In the genomic region with DNA sequence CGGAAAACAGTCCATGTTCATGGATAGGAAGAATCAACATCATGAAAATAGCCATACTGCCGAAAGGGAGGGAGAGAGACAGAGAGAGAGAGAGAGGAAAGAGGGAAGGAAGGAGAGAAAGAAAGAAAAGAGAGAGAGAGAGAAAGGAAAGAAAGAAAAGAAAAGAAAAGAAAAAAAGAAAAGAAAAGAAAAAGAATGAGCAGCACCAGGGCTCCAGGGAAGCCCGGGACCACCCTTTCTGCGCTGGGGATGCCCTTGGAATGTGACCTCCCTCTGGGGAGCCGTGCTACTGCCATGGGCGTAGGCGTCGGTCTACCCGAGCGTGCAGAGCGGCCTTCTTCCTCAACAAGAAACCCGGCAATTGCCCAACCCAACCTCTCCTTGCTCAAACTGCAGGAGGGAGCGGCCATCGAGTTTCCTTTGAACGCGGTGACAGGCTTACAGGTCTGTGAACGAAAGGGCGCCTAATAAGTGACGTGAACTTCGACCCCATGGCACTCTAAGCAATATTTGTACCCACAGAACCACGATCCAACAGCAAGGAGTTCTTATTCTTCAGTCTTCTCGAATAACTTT, we compare ENCODE assay signal across 9 cellular contexts. TPM values are rescaled to one million over a fixed set of nuclear protein-coding genes. Genes with fewer than 3 reads are reported as not detected.
A peak's percentile ranks its signal among the peaks of the same experiment; 100 is the strongest.
DNase-seq lines count a peak whose midpoint lies in the region; ATAC-seq, FAIRE-seq and TF ChIP-seq lines count a peak whose summit lies in the region.
"Had no signal": no experiment of that assay in that cellular context is flagged by ENCODE, and none has a peak within 500 bp of the region (broad histone marks: within the 10 kb centered on the region; RNA-seq: fewer than 3 reads in every experiment).

No MANE protein-coding gene starts in this region.

- no peaks in the 10 kb centered on the region for H3K27me3 ChIP-seq in endodermal cell (ENCODE audit: control insufficient read depth, insufficient read depth, low read length, poor library complexity, severe bottlenecking)
- H3K27me3 ChIP-seq in transverse colon = peaks cover 22% of the 10 kb centered on the region

- in situ Hi-C loops in transverse colon (cut with MboI; ENCODE audit: low pct_ligation_motif_present in 1 of 4, low pct_unique_long_range_greater_than_20kb in 1 of 4, low sequenced_read_pairs in 3 of 4) = loop anchor here in 2 of 4 donors (10.0 to 25.0 kb wide), 2 partner anchors 160 to 212 kb away; partner anchors contain the start of genes PIP4P1 (in 1 of the 2), PNP (in 1 of the 2) and TEP1 (in 1 of the 2)

- peak overlapping the region; percentile 76 for H3K4me3 Mint-ChIP-seq in endodermal cell

- H3K36me3 ChIP-seq in endodermal cell (ENCODE audit: control insufficient read depth, insufficient read depth, low read length) (no peaks in the 10 kb centered on the region), mesodermal cell (ENCODE audit: control insufficient read depth, insufficient read depth, low read length) (no peaks in the 10 kb centered on the region), transverse colon (no peaks in the 10 kb centered on the region)

- ATAC-seq in HG03571 (IDR thresholded peaks at IDR 0.05; ENCODE audit: unreplicated experiment) = no peak

- FAIRE-seq in GM12891 (lab: Jason Lieb, UNC) (peak; percentile 79), frontal cortex (lab: Jason Lieb, UNC) (no peak)

- peaks cover 29% of the 10 kb centered on the region for H3K4me1 Mint-ChIP-seq in endodermal cell

- TF ChIP-seq POLR2A in GM12891 (IDR thresholded peaks at IDR 0.05; ENCODE audit: low read depth, low read length) (no peak), transverse colon (IDR thresholded peaks at IDR 0.05) (no peak)

- no peak for TF ChIP-seq CTCF in WI38 (IDR thresholded peaks at IDR 0.05; ENCODE audit: low read depth, low read length)
- TF ChIP-seq CTCF in endodermal cell (conservative IDR thresholded peaks at IDR 0.05) = no peak
- TF ChIP-seq CTCF in transverse colon (IDR thresholded peaks at IDR 0.05) = no peak

- no peaks in the 10 kb centered on the region for H3K9me3 ChIP-seq in endodermal cell (ENCODE audit: control insufficient read depth, low read length)
- H3K9me3 ChIP-seq in mesodermal cell (ENCODE audit: control insufficient read depth, low read length) = no peaks in the 10 kb centered on the region
- H3K9me3 ChIP-seq in transverse colon = no peaks in the 10 kb centered on the region

- WGBS in endodermal cell (ENCODE audit: insufficient coverage in 1 of 2, insufficient read length in 1 of 2), 2 experiments = 6 to 10% methylated on average over 16 to 22 of the region's 22 CpGs
- 6 to 9% methylated on average over 21 of the region's 22 CpGs for WGBS in mesodermal cell (ENCODE audit: insufficient coverage in 2 of 2), 2 experiments
- 9 to 22% methylated on average over 3 to 22 of the region's 22 CpGs for WGBS in transverse colon (ENCODE audit: low coverage in 1 of 2), 2 donors

- intact Hi-C loops in transverse colon (cut with DNase I; ENCODE audit: low total_unique reads) = no loop called here

- no peaks in the 10 kb centered on the region for H3K36me3 Mint-ChIP-seq in endodermal cell (ENCODE audit: low read depth)

- DNase-seq in GM12891 (ENCODE audit: insufficient read length, low spot score) = no peak
- DNase-seq in HUDEP-2 (lab: John Stamatoyannopoulos, UW; ENCODE audit: unreplicated experiment in 76 of 76) = peak in 72 of 76 experiments; percentile 11 to 81 (median 65)
- DNase-seq in endodermal cell = peak; percentile 91
- DNase-seq in transverse colon = peak; percentile 82
- DNase-seq in frontal cortex (ENCODE audit: low spot score in 2 of 2) = no peak

- peak overlapping the region; percentile 57 for H3K4me3 ChIP-seq in WI38 (ENCODE audit: low read depth, low read length)
- H3K4me3 ChIP-seq in endodermal cell (ENCODE audit: low read length) = peak overlapping the region; percentile 93
- peak overlapping the region; percentile 57 for H3K4me3 ChIP-seq in mesodermal cell (ENCODE audit: extremely low read depth, insufficient read depth, low read length, poor library complexity, severe bottlenecking)
- H3K4me3 ChIP-seq in transverse colon = peak overlapping the region in 2 of 4 donors; percentile 2 to 31

- TF ChIP-seq EP300 in transverse colon (IDR thresholded peaks at IDR 0.05; ENCODE audit: low read depth) = no peak

- H3K27ac ChIP-seq in endodermal cell (ENCODE audit: low read depth, low read length) (no peak overlapping the region), mesodermal cell (ENCODE audit: low read depth, low read length, severe bottlenecking) (no peak overlapping the region), transverse colon (peak overlapping the region in 3 of 4 donors; percentile 17 to 50 (median 48))

- H3K4me1 ChIP-seq in endodermal cell (ENCODE audit: control insufficient read depth, insufficient read depth, low read length) (no peaks in the 10 kb centered on the region), mesodermal cell (ENCODE audit: control insufficient read depth, insufficient read depth, low read length, poor library complexity, severe bottlenecking) (peaks cover 17% of the 10 kb centered on the region), transverse colon (peaks cover 0 to 22% (median 15%) of the 10 kb centered on the region in 4 donors)

- H3K9me3 Mint-ChIP-seq in endodermal cell = no peaks in the 10 kb centered on the region

- H3K27me3 Mint-ChIP-seq in endodermal cell (ENCODE audit: insufficient read depth) = peaks cover 53% of the 10 kb centered on the region

- H3K27ac Mint-ChIP-seq in endodermal cell = peak overlapping the region; percentile 14

- H3K9ac ChIP-seq in endodermal cell (ENCODE audit: extremely low read depth, low read length, poor library complexity, severe bottlenecking) = peak overlapping the region; percentile 12

TF ChIP-seq in GM12891, 5 proteins besides CTCF, POLR2A, EP300 and RAD21:
- TF ChIP-seq PAX5 (IDR thresholded peaks at IDR 0.05; ENCODE audit: insufficient read depth, low read length, severe bottlenecking) = no peak

RNA-seq across cellular contexts. Expression of gene OR6S1, which starts 16.9 kb away (rescaled TPM):
- not detected for polyA plus RNA-seq in GM12891 (2012; ENCODE audit: low read depth, missing spikeins)
- total RNA-seq in endodermal cell = not detected
- polyA plus RNA-seq in endodermal cell (2013, experiment 1 of 2) = not detected
- not detected for polyA plus RNA-seq in endodermal cell (2013, experiment 2 of 2)
- polyA plus RNA-seq in mesodermal cell (2013, experiment 1 of 2) = not detected
- polyA plus RNA-seq in mesodermal cell (2013, experiment 2 of 2) = not detected
- total RNA-seq in transverse colon = not detected
- total RNA-seq in frontal cortex = not detected
- total RNA-seq: temporal lobe had no signal

RNA-seq across cellular contexts. Expression of gene RNASE12, which starts 33.4 kb away (rescaled TPM):
- polyA plus RNA-seq in GM12891 (2012; ENCODE audit: low read depth, missing spikeins) = not detected
- not detected for total RNA-seq in endodermal cell
- not detected for polyA plus RNA-seq in endodermal cell (2013, experiment 1 of 2)
- polyA plus RNA-seq in endodermal cell (2013, experiment 2 of 2) = not detected
- polyA plus RNA-seq in mesodermal cell (2013, experiment 1 of 2) = not detected
- not detected for polyA plus RNA-seq in mesodermal cell (2013, experiment 2 of 2)
- not detected for total RNA-seq in transverse colon
- not detected for total RNA-seq in frontal cortex
- total RNA-seq: temporal lobe had no signal

RNA-seq across cellular contexts. Expression of gene RNASE11, which starts 36.8 kb away (rescaled TPM):
- polyA plus RNA-seq in GM12891 (2012; ENCODE audit: low read depth, missing spikeins) = not detected
- total RNA-seq in endodermal cell = not detected
- polyA plus RNA-seq in endodermal cell (2013, experiment 1 of 2) = not detected
- polyA plus RNA-seq in endodermal cell (2013, experiment 2 of 2) = not detected
- polyA plus RNA-seq in mesodermal cell (2013, experiment 1 of 2) = not detected
- polyA plus RNA-seq in mesodermal cell (2013, experiment 2 of 2) = not detected
- not detected for total RNA-seq in transverse colon
- not detected for total RNA-seq in frontal cortex
- total RNA-seq: temporal lobe had no signal

RNA-seq across cellular contexts. Expression of gene RNASE4, which starts 59.8 kb away (rescaled TPM):
- 0.47 TPM for polyA plus RNA-seq in GM12891 (2012; ENCODE audit: low read depth, missing spikeins)
- 1 to 10 TPM in 1 of 2 donors, under 1 TPM in 1; 0.73 to 1.6 TPM for total RNA-seq in endodermal cell
- 2.6 TPM for polyA plus RNA-seq in endodermal cell (2013, experiment 1 of 2)
- polyA plus RNA-seq in endodermal cell (2013, experiment 2 of 2) = 4.6 TPM
- polyA plus RNA-seq in mesodermal cell (2013, experiment 1 of 2) = 6.3 TPM
- 6.3 TPM for polyA plus RNA-seq in mesodermal cell (2013, experiment 2 of 2)
- 10 to 100 TPM; 24.7 to 78.9 (median 76.5) TPM for total RNA-seq in transverse colon
- 1.2 TPM for total RNA-seq in frontal cortex

Comparison
In these comparisons a context has a peak if more than half of its experiments do, and no peak if none do; other contexts are left out.
1. DNase-seq: peak in HUDEP-2 (72 of 76), endodermal cell (single experiment) and transverse colon (single experiment); none in GM12891 (single experiment) and frontal cortex (0 of 2).
2. H3K27ac ChIP-seq: peak in transverse colon (3 of 4); none in endodermal cell (single experiment) and mesodermal cell (single experiment).